ENCODE assay signal across 12 cellular contexts in the genomic region with DNA sequence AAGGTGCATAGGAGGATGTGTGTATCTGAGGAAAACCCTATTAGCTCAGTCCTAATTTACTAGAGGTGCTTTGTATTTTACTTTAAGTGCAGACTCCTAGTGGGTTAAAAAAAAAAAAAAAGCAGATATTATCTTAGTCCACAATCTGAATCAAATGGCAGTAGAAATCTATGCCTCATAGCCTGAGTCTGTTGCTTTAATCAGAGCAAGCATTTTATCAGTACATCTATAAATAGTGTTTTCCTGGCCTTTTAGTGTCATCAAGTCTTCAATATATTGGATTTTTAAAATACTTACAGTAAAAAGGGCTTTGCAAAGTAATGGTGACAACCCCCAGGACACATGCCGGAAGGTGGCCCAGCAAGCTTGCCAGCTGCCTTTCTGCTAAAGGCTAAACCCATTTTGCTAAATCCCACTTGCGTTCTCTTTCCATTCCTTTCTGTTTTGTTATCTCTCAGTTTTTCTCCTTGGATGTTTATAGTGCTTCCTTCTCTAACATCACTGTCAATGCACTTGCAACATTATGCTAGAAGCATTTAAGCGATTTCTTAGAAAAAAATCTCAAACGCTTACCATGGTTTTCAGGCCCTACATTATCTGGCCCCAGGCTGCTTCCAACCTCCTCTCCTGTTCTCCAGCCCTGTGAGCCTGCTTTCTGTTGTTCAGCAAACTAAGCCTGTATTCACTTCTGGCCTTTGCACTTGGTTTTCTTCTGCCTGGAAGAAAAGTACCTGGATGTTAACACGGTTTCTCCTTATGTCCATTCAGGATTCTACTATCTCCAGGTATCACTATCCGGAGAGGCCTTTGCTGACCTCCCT.
"Had no signal": no experiment of that assay in that cellular context is flagged by ENCODE, and none has a peak within 500 bp of the region (broad histone marks: within the 10 kb centered on the region; RNA-seq: fewer than 3 reads in every experiment).

No MANE protein-coding gene starts in this region.

- ATAC-seq: body of pancreas; gastroesophageal sphincter; heart left ventricle; left lung; lower lobe of right lung; mucosa of descending colon; natural killer cell treated with Interleukin-12 subunit alpha and Interleukin-12 subunit beta and Interleukin-15 and Interleukin-18, amount 100 ng/mL, for 72 hours; right cardiac atrium had no signal

- H3K27ac ChIP-seq: adrenal gland, body of pancreas, gastroesophageal sphincter, heart left ventricle, left lung, lower lobe of right lung, spleen, thoracic aorta, uterus had no signal

- H3K27me3 ChIP-seq: adrenal gland, body of pancreas, gastroesophageal sphincter, left lung had no signal
